Comparison of ENCODE assay signal across 23 cellular contexts in genomic region chr10:74233281-74233680, GRCh38.
"Had no signal": no experiment of that assay in that cellular context is flagged by ENCODE, and none has a peak within 500 bp of the region (broad histone marks: within the 10 kb centered on the region; RNA-seq: fewer than 3 reads in every experiment).

No MANE protein-coding gene starts in this region.

- H3K4me3 Mint-ChIP-seq: activated CD8-positive, alpha-beta T cell treated with anti-CD3 and anti-CD28 coated beads, Interleukin-2, amount 10 ng/mL, durations not matched to agents 7 days and 5 days; activated naive CD8-positive, alpha-beta T cell treated with anti-CD3 and anti-CD28 coated beads for 36 hours; activated T-cell treated with anti-CD3 and anti-CD28 coated beads, Interleukin-2, amount 50 U/mL, for 72 hours; brain; central memory CD8-positive, alpha-beta T cell; neural progenitor cell; WTC11 had no signal

- H3K27me3 Mint-ChIP-seq: activated naive CD8-positive, alpha-beta T cell treated with anti-CD3 and anti-CD28 coated beads for 36 hours; brain; central memory CD8-positive, alpha-beta T cell had no signal

- H3K27me3 ChIP-seq: heart left ventricle, neural progenitor cell, thyroid gland had no signal

- H3K9me3 Mint-ChIP-seq: activated naive CD8-positive, alpha-beta T cell treated with anti-CD3 and anti-CD28 coated beads for 36 hours; activated T-cell treated with anti-CD3 and anti-CD28 coated beads, Interleukin-2, amount 50 U/mL, for 72 hours; brain; central memory CD8-positive, alpha-beta T cell; neural progenitor cell had no signal

- DNase-seq: activated CD4-positive, alpha-beta T cell treated with anti-CD3 and anti-CD28 coated beads for 4 hours; activated CD8-positive, alpha-beta memory T cell treated with anti-CD3 and anti-CD28 coated beads, Interleukin-2, amount 50 U/mL, for 4 hours; activated CD8-positive, alpha-beta T cell treated with anti-CD3 and anti-CD28 coated beads, Interleukin-2, amount 10 ng/mL, durations not matched to agents 7 days and 5 days; activated gamma-delta T cell; activated naive CD8-positive, alpha-beta T cell treated with anti-CD3 and anti-CD28 coated beads for 36 hours; activated T-cell treated with anti-CD3 and anti-CD28 coated beads, Interleukin-2, amount 50 U/mL, for 72 hours; amygdala; effector CD4-positive, alpha-beta T cell; foreskin melanocyte; heart left ventricle; kidney; left ventricle myocardium superior; stimulated activated CD4-positive, alpha-beta T cell treated with anti-CD3 and anti-CD28 coated beads, Interleukin-1b, Interleukin-23, amount 100 ng/mL, for 48 hours; T-helper 2 cell; thyroid gland had no signal

- H3K4me1 Mint-ChIP-seq: neural progenitor cell, WTC11 had no signal

- ATAC-seq: activated CD8-positive, alpha-beta T cell treated with anti-CD3 and anti-CD28 coated beads, Interleukin-2, amount 10 ng/mL, durations not matched to agents 7 days and 5 days; activated T-cell treated with anti-CD3 and anti-CD28 coated beads, Interleukin-2, amount 50 U/mL, for 72 hours; heart left ventricle; left ventricle myocardium superior; WTC11 had no signal

- H3K27ac ChIP-seq: coronary artery, heart left ventricle, neural progenitor cell, parathyroid adenoma, thyroid gland had no signal

- H3K36me3 Mint-ChIP-seq: activated naive CD8-positive, alpha-beta T cell treated with anti-CD3 and anti-CD28 coated beads for 36 hours; neural progenitor cell; WTC11 had no signal

- H3K4me3 ChIP-seq: coronary artery, heart left ventricle, neural progenitor cell, thyroid gland had no signal

- H3K4me1 ChIP-seq: neural progenitor cell, parathyroid adenoma had no signal

- H3K9me3 ChIP-seq: heart left ventricle, thyroid gland had no signal

- H3K36me3 ChIP-seq: heart left ventricle, neural progenitor cell, thyroid gland had no signal

- H3K27ac Mint-ChIP-seq: activated CD8-positive, alpha-beta T cell treated with anti-CD3 and anti-CD28 coated beads, Interleukin-2, amount 10 ng/mL, durations not matched to agents 7 days and 5 days; activated naive CD8-positive, alpha-beta T cell treated with anti-CD3 and anti-CD28 coated beads for 36 hours; activated T-cell treated with anti-CD3 and anti-CD28 coated beads, Interleukin-2, amount 50 U/mL, for 72 hours; brain; neural progenitor cell; WTC11 had no signal

- FAIRE-seq: endothelial cell of umbilical vein, kidney, urothelium cell line had no signal
